ENCODE assay signal across 1 cellular context in genomic region chr12:10801727-10802126, GRCh38.
TF ChIP-seq lines count a peak whose summit lies in the region.

No MANE protein-coding gene starts in this region.

TF ChIP-seq in H1, 55 proteins besides CTCF, POLR2A, EP300 and RAD21:
- TF ChIP-seq SP4 (IDR thresholded peaks at IDR 0.05; ENCODE audit: low read length) (no peak), YY1 (IDR thresholded peaks at IDR 0.05; ENCODE audit: low read depth, low read length) (no peak), TCF12 (IDR thresholded peaks at IDR 0.05; ENCODE audit: low read depth, low read length) (no peak), CHD1 (IDR thresholded peaks at IDR 0.05; ENCODE audit: low read depth, low read length) (no peak), GTF2F1 (IDR thresholded peaks at IDR 0.05; ENCODE audit: borderline replicate concordance, low read depth, low read length) (no peak), KDM1A (IDR thresholded peaks at IDR 0.05; ENCODE audit: borderline replicate concordance, low read length) (no peak)
- TF ChIP-seq, protein P1, sequence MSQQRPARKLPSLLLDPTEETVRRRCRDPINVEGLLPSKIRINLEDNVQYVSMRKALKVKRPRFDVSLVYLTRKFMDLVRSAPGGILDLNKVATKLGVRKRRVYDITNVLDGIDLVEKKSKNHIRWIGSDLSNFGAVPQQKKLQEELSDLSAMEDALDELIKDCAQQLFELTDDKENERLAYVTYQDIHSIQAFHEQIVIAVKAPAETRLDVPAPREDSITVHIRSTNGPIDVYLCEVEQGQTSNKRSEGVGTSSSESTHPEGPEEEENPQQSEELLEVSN (IDR thresholded peaks at IDR 0.05) = no peak
